In the genomic region with DNA sequence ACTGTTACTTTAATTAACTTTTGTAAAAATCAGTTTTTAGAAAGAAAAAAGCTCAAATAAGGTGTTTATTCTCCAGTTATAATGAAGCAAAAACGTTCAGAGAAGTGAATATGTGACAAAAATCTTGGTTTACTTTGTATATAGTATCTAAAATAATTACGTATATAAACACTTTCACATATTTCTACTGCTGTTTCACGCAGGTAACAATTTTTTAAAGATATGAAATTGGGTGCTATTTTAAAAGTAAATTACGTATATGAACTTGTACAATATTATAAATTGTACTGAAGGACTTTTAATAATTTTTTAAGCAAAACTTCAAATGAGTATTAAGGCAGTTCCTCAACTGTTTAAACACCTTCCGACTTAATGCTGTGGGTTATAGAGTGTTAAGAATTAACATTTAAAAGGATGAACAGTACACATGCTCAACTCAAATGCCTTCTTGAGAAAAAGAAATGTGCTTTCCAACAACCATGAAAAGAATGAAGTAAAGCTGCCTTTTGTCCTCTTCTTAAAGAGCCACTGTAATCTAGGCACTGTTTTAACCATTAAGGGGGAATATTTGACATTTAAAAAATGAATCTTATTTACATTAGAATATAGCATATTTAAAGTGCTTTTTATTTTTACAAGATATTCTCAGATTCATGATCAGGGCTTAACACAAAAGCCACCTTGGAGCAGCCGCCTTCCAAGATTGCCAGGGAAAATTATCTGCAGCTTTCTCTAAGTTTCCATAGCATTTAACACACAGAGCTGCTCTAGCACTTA, we compare ENCODE assay signal across 26 cellular contexts. TPM values are rescaled to one million over a fixed set of nuclear protein-coding genes. Genes with fewer than 3 reads are reported as not detected.
DNase-seq lines count a peak whose midpoint lies in the region; ATAC-seq, FAIRE-seq and TF ChIP-seq lines count a peak whose summit lies in the region.
"Had no signal": no experiment of that assay in that cellular context is flagged by ENCODE, and none has a peak within 500 bp of the region (broad histone marks: within the 10 kb centered on the region; RNA-seq: fewer than 3 reads in every experiment).

No MANE protein-coding gene starts in this region.

- H3K27ac ChIP-seq in HUES6 (ENCODE audit: low read depth, low read length), result 0 out of 2 replicates have a peak overlapping the region, but pooled peaks have one; percentile 8
- no peak overlapping the region for H3K27ac ChIP-seq in K562 (ENCODE audit: extremely low read depth, low read depth, low read length)
- H3K27ac ChIP-seq: A549; BLaER1 treated with 17β-estradiol and CSF1 and Interleukin-3, amounts not matched to agents 10 nM and 100 nM had no signal

- H3K4me3 ChIP-seq in HUES6 (ENCODE audit: low read depth, low read length), result no peak overlapping the region
- no peak overlapping the region for H3K4me3 ChIP-seq in K562
- H3K4me3 ChIP-seq: A549; BLaER1 treated with 17β-estradiol and CSF1 and Interleukin-3, amounts not matched to agents 10 nM and 100 nM had no signal

- POLR2A ChIA-PET in K562 (lab: Yijun Ruan, JAX), result interaction anchor here (0.7 kb wide), 1 partner anchor 11 kb away, joined by 3 read pairs; no protein-coding TSS in a partner anchor

- H3K4me1 Mint-ChIP-seq in progenitor cell of endocrine pancreas (ENCODE audit: low read depth), result peaks cover 15% of the 10 kb centered on the region
- H3K4me1 Mint-ChIP-seq: CD4-positive, alpha-beta memory T cell had no signal

- 81% methylated on average over 6 of the region's 6 CpGs for WGBS in K562 (ENCODE audit: insufficient coverage, low coverage, missing lambda C conversion rate)

- no TSS peak for BruUV-seq in K562 (replicated peaks; lab: Mats Ljungman, UMichigan)

- H3K27ac Mint-ChIP-seq in progenitor cell of endocrine pancreas, result peak overlapping the region; percentile 10
- H3K27ac Mint-ChIP-seq: CD4-positive, alpha-beta memory T cell; HFFc6 had no signal

- peaks cover 3% of the 10 kb centered on the region; the same call in 1 of the 2 replicates for H3K36me3 ChIP-seq in HUES6 (ENCODE audit: control insufficient read depth, insufficient read depth, low read length)
- peaks cover 24% of the 10 kb centered on the region for H3K36me3 ChIP-seq in K562 (ENCODE audit: control insufficient read depth, insufficient read depth, low read length)

- H3K4me1 ChIP-seq in HUES6 (ENCODE audit: control insufficient read depth, insufficient read depth, low read length) (peaks cover 8% of the 10 kb centered on the region), K562 (replicated peaks in 1 of 2; ENCODE audit: control insufficient read depth in 2 of 2, insufficient read depth in 2 of 2, low read length in 2 of 2) (no peaks in the 10 kb centered on the region)
- H3K4me1 ChIP-seq: A549; BLaER1 treated with 17β-estradiol and CSF1 and Interleukin-3, amounts not matched to agents 10 nM and 100 nM had no signal

- no peak overlapping the region for H3K4me3 Mint-ChIP-seq in progenitor cell of endocrine pancreas (ENCODE audit: low read depth)
- H3K4me3 Mint-ChIP-seq: CD4-positive, alpha-beta memory T cell; H9; HFFc6 had no signal

- no peak overlapping the region for H3K4me2 ChIP-seq in K562 (ENCODE audit: insufficient read depth, low read length)
- H3K4me2 ChIP-seq: A549; BLaER1 treated with 17β-estradiol and CSF1 and Interleukin-3, amounts not matched to agents 10 nM and 100 nM; SK-N-SH had no signal

- no peak overlapping the region for H2AFZ ChIP-seq in K562 (ENCODE audit: low read depth, low read length)

- no peak for TF ChIP-seq POLR2A in K562 (conservative IDR thresholded peaks at IDR 0.05)

- no peak for TF ChIP-seq RAD21 in K562 (CRISPR knock-in tag; conservative IDR thresholded peaks at IDR 0.05 in 1 of 2, IDR thresholded peaks at IDR 0.05 in 1 of 2)

- H3K27me3 ChIP-seq in HUES6 (ENCODE audit: control insufficient read depth, insufficient read depth, low read length), result no peaks in the 10 kb centered on the region
- no peaks in the 10 kb centered on the region for H3K27me3 ChIP-seq in K562 (ENCODE audit: control insufficient read depth in 2 of 2, insufficient read depth in 2 of 2, low read length in 2 of 2)
- H3K27me3 ChIP-seq: BLaER1 treated with 17β-estradiol and CSF1 and Interleukin-3, amounts not matched to agents 10 nM and 100 nM had no signal

- H3K9me3 ChIP-seq in HUES6 (ENCODE audit: control insufficient read depth, insufficient read depth, low read depth, low read length) (no peaks in the 10 kb centered on the region), K562 (replicated peaks; ENCODE audit: control insufficient read depth, insufficient read depth, low read depth, low read length) (no peaks in the 10 kb centered on the region)
- H3K9me3 ChIP-seq: A549; BLaER1 treated with 17β-estradiol and CSF1 and Interleukin-3, amounts not matched to agents 10 nM and 100 nM; SK-N-SH had no signal

- H3K79me2 ChIP-seq in K562 (ENCODE audit: control insufficient read depth, insufficient read depth, low read length), result no peaks in the 10 kb centered on the region

- H3K9ac ChIP-seq in HUES6 (ENCODE audit: low read length) (no peak overlapping the region), K562 (ENCODE audit: insufficient read depth in 1 of 2, low read depth in 2 of 2, low read length in 2 of 2) (no peak overlapping the region)
- H3K9ac ChIP-seq: BLaER1 treated with 17β-estradiol and CSF1 and Interleukin-3, amounts not matched to agents 10 nM and 100 nM; SK-N-SH had no signal

- no peak for TF ChIP-seq EP300 in K562 (IDR thresholded peaks at IDR 0.05; ENCODE audit: low read length)

- H3K36me3 Mint-ChIP-seq in progenitor cell of endocrine pancreas (ENCODE audit: insufficient read depth), result peaks cover 21% of the 10 kb centered on the region

- TF ChIP-seq CTCF in K562 (IDR thresholded peaks at IDR 0.05 in 2 of 3, conservative IDR thresholded peaks at IDR 0.05 in 1 of 3; ENCODE audit: insufficient read depth in 2 of 3, low read depth in 1 of 3, low read length in 3 of 3) (no peak), progenitor cell of endocrine pancreas (IDR thresholded peaks at IDR 0.05; ENCODE audit: unreplicated experiment) (no peak)

- DNase-seq in K562 (ENCODE audit: extremely low read depth in 1 of 4, low spot score in 3 of 4) (no peak), progenitor cell of endocrine pancreas (ENCODE audit: low spot score, unreplicated experiment) (no peak), nucleus accumbens (lab: John Stamatoyannopoulos, UW) (no peak), C1 segment of cervical spinal cord (lab: John Stamatoyannopoulos, UW) (no peak), cortex of kidney (lab: John Stamatoyannopoulos, UW) (no peak)
- DNase-seq: AML-193; CD4-positive, alpha-beta memory T cell; COR-L47; DMS53; H9; HFFc6; Karpas-422; NCI-H1092 treated with DMSO at 0.1 percent for 48 hours; NCI-H1436; NCI-H187 treated with DMSO at 0.1 percent for 48 hours; NCI-H446; NCI-H524 treated with DMSO at 0.1 percent for 48 hours; NK-92 treated with Interleukin-12 subunit alpha and Interleukin-12 subunit beta, amount 100 ng/mL, for 24 hours; PC-3; SK-N-SH; SW 1271 had no signal

- intact Hi-C loops in K562 (cut with micrococcal nuclease), result no loop called here

- FAIRE-seq in K562 (lab: Jason Lieb, UNC) (no peak), islet of Langerhans (lab: Jason Lieb, UNC) (peak; percentile 86)
- FAIRE-seq: GM12891 had no signal

- in situ Hi-C loops in K562 (cut with MboI), result no loop called here

- H4K20me1 ChIP-seq in K562 (replicated peaks; ENCODE audit: control insufficient read depth, insufficient read depth, low read length), result no peaks in the 10 kb centered on the region
- H4K20me1 ChIP-seq: BLaER1 treated with 17β-estradiol and CSF1 and Interleukin-3, amounts not matched to agents 10 nM and 100 nM had no signal

- no peak for ATAC-seq in K562
- ATAC-seq: A549, PC-3 had no signal

- peaks cover 3% of the 10 kb centered on the region for H3K9me3 Mint-ChIP-seq in progenitor cell of endocrine pancreas (ENCODE audit: low read depth)
- H3K9me3 Mint-ChIP-seq: CD4-positive, alpha-beta memory T cell; H9; HFFc6 had no signal

- no peaks in the 10 kb centered on the region for H3K27me3 Mint-ChIP-seq in progenitor cell of endocrine pancreas
- H3K27me3 Mint-ChIP-seq: CD4-positive, alpha-beta memory T cell had no signal

- CTCF ChIA-PET in K562 (lab: Yijun Ruan, JAX; ENCODE audit: low intra/inter-chr PET ratio), result no interaction called here

- no peaks in the 10 kb centered on the region for H3K9me1 ChIP-seq in K562 (ENCODE audit: control insufficient read depth, insufficient read depth, low read length)

TF ChIP-seq in K562, 482 proteins besides CTCF, POLR2A, EP300 and RAD21 (continues in another document):
- TF ChIP-seq NFIX (CRISPR knock-in tag; IDR thresholded peaks at IDR 0.05; ENCODE audit: low read depth) (peak; percentile 49; the same call in 1 of the 2 replicates), HNRNPUL1 (IDR thresholded peaks at IDR 0.05; ENCODE audit: low read length) (no peak)
- TF ChIP-seq, protein P1, sequence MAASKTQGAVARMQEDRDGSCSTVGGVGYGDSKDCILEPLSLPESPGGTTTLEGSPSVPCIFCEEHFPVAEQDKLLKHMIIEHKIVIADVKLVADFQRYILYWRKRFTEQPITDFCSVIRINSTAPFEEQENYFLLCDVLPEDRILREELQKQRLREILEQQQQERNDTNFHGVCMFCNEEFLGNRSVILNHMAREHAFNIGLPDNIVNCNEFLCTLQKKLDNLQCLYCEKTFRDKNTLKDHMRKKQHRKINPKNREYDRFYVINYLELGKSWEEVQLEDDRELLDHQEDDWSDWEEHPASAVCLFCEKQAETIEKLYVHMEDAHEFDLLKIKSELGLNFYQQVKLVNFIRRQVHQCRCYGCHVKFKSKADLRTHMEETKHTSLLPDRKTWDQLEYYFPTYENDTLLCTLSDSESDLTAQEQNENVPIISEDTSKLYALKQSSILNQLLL (CRISPR knock-in tag; IDR thresholded peaks at IDR 0.05; ENCODE audit: borderline replicate concordance), result 0 out of 2 replicates have a peak, but pooled peaks have one; percentile 57

RNA-seq across cellular contexts. Expression of a gene that starts 56.5 kb away (rescaled TPM):
- total RNA-seq in K562 (2011; cell fraction: chromatin; rRNA removed; ENCODE audit: low replicate concordance), result not detected in 2 replicates
- not detected in 2 replicates for total RNA-seq in K562 (2011; cell fraction: nucleolus; rRNA removed)
- not detected in 2 replicates for total RNA-seq in K562 (2011; cell fraction: nucleoplasm; rRNA removed)
- total RNA-seq in K562 (2014; rRNA removed) (not detected in 2 replicates), K562 (2014; rRNA removed; fragmentation: Illumina TruSeq; extraction: Trizol) (not detected in 2 replicates), K562 (2015; rRNA removed; fragmentation: Illumina TruSeq; extraction: Trizol) (not detected in 2 replicates), K562 (2021) (not detected in 2 replicates), progenitor cell of endocrine pancreas (1.2 and 2.0 TPM in 2 replicates)
- polyA plus RNA-seq in K562 (2011; rRNA removed) (not detected in 2 replicates), K562 (2014; fragmentation: Illumina TruSeq; extraction: Trizol) (not detected in 2 replicates), K562 (2014; fragmentation: Nextera tagmentation; extraction: Ambion mirVana) (not detected), K562 (2014; rRNA removed) (not detected in 2 replicates)
- polyA plus RNA-seq in K562 (2011; cell fraction: cytosol; rRNA removed), result not detected in 2 replicates
- not detected in 2 replicates for polyA plus RNA-seq in K562 (2011; cell fraction: nucleus; rRNA removed)
- not detected in 2 replicates for polyA plus RNA-seq in K562 (2012)
- polyA minus RNA-seq in K562 (2011; rRNA and poly(A)+ RNA removed), result 0.45 TPM in 1 of 2 replicates, not detected in the other
- polyA minus RNA-seq in K562 (2011; cell fraction: cytosol; rRNA and poly(A)+ RNA removed), result not detected in 2 replicates
- polyA minus RNA-seq in K562 (2011; cell fraction: nucleus; rRNA and poly(A)+ RNA removed), result not detected in 2 replicates
- total RNA-seq: H9 had no signal
- polyA plus RNA-seq: CD4-positive, alpha-beta memory T cell had no signal
